In the genomic region with DNA sequence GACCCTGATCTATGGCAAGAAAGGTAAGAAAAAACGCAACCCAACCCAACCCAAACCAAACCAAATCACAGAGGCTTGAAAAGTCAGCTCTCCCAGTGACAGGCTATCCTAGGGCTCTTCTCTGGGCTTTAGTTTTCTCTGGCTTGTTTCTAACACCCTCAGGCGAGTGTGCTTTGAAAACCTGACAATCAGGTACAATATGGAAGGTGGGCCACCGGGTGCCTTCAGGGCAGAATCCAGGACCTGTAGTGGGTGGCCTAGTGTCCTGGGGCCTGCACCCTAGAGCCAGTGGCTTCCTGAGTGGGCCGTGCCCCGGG, we compare ENCODE assay signal across 10 cellular contexts. TPM values are rescaled to one million over a fixed set of nuclear protein-coding genes. Genes with fewer than 3 reads are reported as not detected.
DNase-seq lines count a peak whose midpoint lies in the region; ATAC-seq and TF ChIP-seq lines count a peak whose summit lies in the region.
"Had no signal": no experiment of that assay in that cellular context is flagged by ENCODE, and none has a peak within 500 bp of the region (broad histone marks: within the 10 kb centered on the region; RNA-seq: fewer than 3 reads in every experiment).

No MANE protein-coding gene starts in this region.

- no peak; the same call in 1 of the 2 replicates for ATAC-seq in Panc1
- ATAC-seq in HG03108 (IDR thresholded peaks at IDR 0.05; ENCODE audit: unreplicated experiment): no peak

- in situ Hi-C loops in Panc1 (cut with HindIII; ENCODE audit: low pct_unique_long_range_greater_than_20kb, low sequenced_read_pairs): no loop called here

- peak overlapping the region; percentile 54 for H3K4me3 Mint-ChIP-seq in endodermal cell
- peak overlapping the region; percentile 78 for H3K4me3 Mint-ChIP-seq in neural crest cell

- DNase-seq in BE2C (no peak), Panc1 (ENCODE audit: low read depth, low spot score) (no peak), endodermal cell (no peak), neural crest cell (ENCODE audit: low read depth, low spot score) (no peak), GM20000 (ENCODE audit: low spot score) (no peak), SKM-1 treated with dmso at 0.1 percent for 144 hours (lab: John Stamatoyannopoulos, UW; ENCODE audit: unreplicated experiment) (no peak), NCI-H748 treated with DMSO at 0.1 percent for 48 hours (lab: John Stamatoyannopoulos, UW) (no peak)
- DNase-seq: GDM1 had no signal

- peaks cover 8% of the 10 kb centered on the region for H3K27me3 Mint-ChIP-seq in endodermal cell (ENCODE audit: insufficient read depth)
- peaks cover 4% of the 10 kb centered on the region for H3K27me3 Mint-ChIP-seq in neural crest cell (ENCODE audit: low read depth)

- no peak overlapping the region for H3K9ac ChIP-seq in endodermal cell (ENCODE audit: extremely low read depth, low read length, poor library complexity, severe bottlenecking)

- H3K36me3 ChIP-seq in BE2C: no peaks in the 10 kb centered on the region
- no peaks in the 10 kb centered on the region for H3K36me3 ChIP-seq in Panc1 (ENCODE audit: control insufficient read depth, insufficient read depth, low read length)
- H3K36me3 ChIP-seq in endodermal cell (ENCODE audit: control insufficient read depth, insufficient read depth, low read length): no peaks in the 10 kb centered on the region
- H3K36me3 ChIP-seq: pancreas had no signal

- no peaks in the 10 kb centered on the region for H3K36me3 Mint-ChIP-seq in endodermal cell (ENCODE audit: low read depth)
- H3K36me3 Mint-ChIP-seq in neural crest cell (ENCODE audit: low read depth): no peaks in the 10 kb centered on the region

- 44 to 48% methylated on average over 3 to 5 of the region's 5 CpGs for WGBS in endodermal cell (ENCODE audit: insufficient coverage in 1 of 2, insufficient read length in 1 of 2), 2 experiments

- TF ChIP-seq CTCF in BE2C (IDR thresholded peaks at IDR 0.05; ENCODE audit: low read depth, low read length): no peak
- no peak for TF ChIP-seq CTCF in Panc1 (IDR thresholded peaks at IDR 0.05)
- no peak for TF ChIP-seq CTCF in endodermal cell (conservative IDR thresholded peaks at IDR 0.05)
- TF ChIP-seq CTCF in neural crest cell (conservative IDR thresholded peaks at IDR 0.05): no peak
- no peak for TF ChIP-seq CTCF in GM20000 (IDR thresholded peaks at IDR 0.05; ENCODE audit: extremely low read depth, missing control alignments)

- H3K27me3 ChIP-seq in BE2C: no peaks in the 10 kb centered on the region
- H3K27me3 ChIP-seq in Panc1 (ENCODE audit: control insufficient read depth, insufficient read depth, low read length): no peaks in the 10 kb centered on the region
- no peaks in the 10 kb centered on the region for H3K27me3 ChIP-seq in endodermal cell (ENCODE audit: control insufficient read depth, insufficient read depth, low read length, poor library complexity, severe bottlenecking)
- H3K27me3 ChIP-seq: pancreas had no signal

- BruUV-seq in Panc1 (replicated peaks; lab: Mats Ljungman, UMichigan): no TSS peak

- no peaks in the 10 kb centered on the region for H3K4me1 Mint-ChIP-seq in endodermal cell
- H3K4me1 Mint-ChIP-seq in neural crest cell: peaks cover 12% of the 10 kb centered on the region

- H3K4me1 ChIP-seq in BE2C (no peaks in the 10 kb centered on the region), Panc1 (ENCODE audit: control insufficient read depth, insufficient read depth, low read length) (peaks cover 35% of the 10 kb centered on the region), endodermal cell (ENCODE audit: control insufficient read depth, insufficient read depth, low read length) (no peaks in the 10 kb centered on the region)

- no peaks in the 10 kb centered on the region for H3K9me3 ChIP-seq in BE2C
- no peaks in the 10 kb centered on the region for H3K9me3 ChIP-seq in Panc1 (ENCODE audit: control insufficient read depth, insufficient read depth, low read depth, low read length)
- no peaks in the 10 kb centered on the region for H3K9me3 ChIP-seq in endodermal cell (ENCODE audit: control insufficient read depth, low read length)
- H3K9me3 ChIP-seq: pancreas had no signal

- H3K9me3 Mint-ChIP-seq in endodermal cell (no peaks in the 10 kb centered on the region), neural crest cell (peaks cover 2% of the 10 kb centered on the region)

- intact Hi-C loops in Panc1 (cut with micrococcal nuclease; ENCODE audit: unreplicated experiment): loop anchor here (2.0 kb wide), 1 partner anchor 39 kb away; no protein-coding TSS in a partner anchor

- POLR2A ChIA-PET in Panc1 (lab: Charles Lee): interaction anchor here (0.6 to 0.8 kb wide), 2 partner anchors 40 to 50 kb away, joined by 4 to 9 read pairs; no protein-coding TSS in a partner anchor

- CTCF ChIA-PET in Panc1 (lab: Charles Lee): interaction anchor here (0.7 kb wide), 1 partner anchor 314 kb away, joined by 3 read pairs; no protein-coding TSS in a partner anchor

- H3K27ac Mint-ChIP-seq in endodermal cell: no peak overlapping the region
- H3K27ac Mint-ChIP-seq in neural crest cell (ENCODE audit: unreplicated experiment): no peak overlapping the region

- peak overlapping the region; percentile 64 for H3K4me3 ChIP-seq in BE2C (ENCODE audit: low read depth, low read length)
- H3K4me3 ChIP-seq in Panc1 (ENCODE audit: low read depth in 2 of 2, low read length in 2 of 2): peak overlapping the region; percentile 38 to 48
- no peak overlapping the region for H3K4me3 ChIP-seq in endodermal cell (ENCODE audit: low read length)

- H3K27ac ChIP-seq in Panc1 (ENCODE audit: low read length) (peak overlapping the region; percentile 92), endodermal cell (ENCODE audit: low read depth, low read length) (peak overlapping the region; percentile 49)

RNA-seq across cellular contexts. Expression of a gene that starts 46.8 kb away (rescaled TPM):
- polyA plus RNA-seq in BE2C (2012; ENCODE audit: insufficient read depth, insufficient read length, low read depth): 21.8 TPM
- total RNA-seq in Panc1 (2021; ENCODE audit: unreplicated experiment): 78.4 TPM
- 63.8 TPM for polyA plus RNA-seq in Panc1 (2012; ENCODE audit: insufficient read length)
- 1 to 10 TPM; 2.6 to 2.9 TPM for total RNA-seq in endodermal cell
- 8.3 TPM for polyA plus RNA-seq in endodermal cell (2013, experiment 1 of 2)
- polyA plus RNA-seq in endodermal cell (2013, experiment 2 of 2): 14.0 TPM
- total RNA-seq in neural crest cell: 0.21 and 0.32 TPM in 2 replicates

Comparison
In these comparisons a context has a peak if more than half of its experiments do, and no peak if none do; other contexts are left out.
1. RNA of a gene that starts 46.8 kb away (total RNA-seq): 78.4 TPM in Panc1 (single experiment); 2.6 to 2.9 TPM in endodermal cell and 0.21 to 0.32 TPM in neural crest cell; every median in the first group is over 10 times any median in the second.